ENCODE assay signal across 11 cellular contexts in genomic region chr10:113539789-113540188, GRCh38. TPM values are rescaled to one million over a fixed set of nuclear protein-coding genes. Genes with fewer than 3 reads are reported as not detected.
DNase-seq lines count a peak whose midpoint lies in the region; ATAC-seq, FAIRE-seq and TF ChIP-seq lines count a peak whose summit lies in the region.
"Had no signal": no experiment of that assay in that cellular context is flagged by ENCODE, and none has a peak within 500 bp of the region (broad histone marks: within the 10 kb centered on the region; RNA-seq: fewer than 3 reads in every experiment).

No MANE protein-coding gene starts in this region.

- no peaks in the 10 kb centered on the region for H3K9me1 ChIP-seq in K562 (ENCODE audit: control insufficient read depth, insufficient read depth, low read length)

- no peak overlapping the region for H3K4me3 ChIP-seq in MG63
- no peak overlapping the region for H3K4me3 ChIP-seq in K562
- no peak overlapping the region for H3K4me3 ChIP-seq in liver (ENCODE audit: low read depth in 1 of 3, low read length in 3 of 3)
- H3K4me3 ChIP-seq in kidney (ENCODE audit: low read length in 2 of 2) = no peak overlapping the region
- H3K4me3 ChIP-seq in WERI-Rb-1 (ENCODE audit: low read depth, low read length) = no peak overlapping the region
- H3K4me3 ChIP-seq: SK-N-MC had no signal

- TF ChIP-seq POLR2A in K562 (conservative IDR thresholded peaks at IDR 0.05) = no peak

- H3K4me1 ChIP-seq in K562 (replicated peaks in 1 of 2; ENCODE audit: control insufficient read depth in 2 of 2, insufficient read depth in 2 of 2, low read length in 2 of 2) = no peaks in the 10 kb centered on the region
- peaks cover 18 to 47% (median 38%) of the 10 kb centered on the region in 4 donors for H3K4me1 ChIP-seq in liver (ENCODE audit: control insufficient read depth in 4 of 4, insufficient read depth in 4 of 4, low read length in 3 of 4)
- no peaks in the 10 kb centered on the region for H3K4me1 ChIP-seq in kidney (ENCODE audit: control insufficient read depth in 1 of 2, insufficient read depth in 1 of 2, low read depth in 1 of 2, low read length in 2 of 2)

- H3K27me3 ChIP-seq in MG63 = no peaks in the 10 kb centered on the region
- peaks cover 0 to 6% of the 10 kb centered on the region in 2 experiments; a peak in 2 of 5 replicates for H3K27me3 ChIP-seq in K562 (ENCODE audit: control insufficient read depth in 2 of 2, insufficient read depth in 2 of 2, low read length in 2 of 2)
- H3K27me3 ChIP-seq in liver (ENCODE audit: control insufficient read depth in 4 of 4, insufficient read depth in 4 of 4, low read length in 3 of 4) = no peaks in the 10 kb centered on the region
- H3K27me3 ChIP-seq in WERI-Rb-1 (ENCODE audit: insufficient read depth, low read depth, severe bottlenecking) = no peaks in the 10 kb centered on the region

- H3K36me3 ChIP-seq in MG63 (no peaks in the 10 kb centered on the region), K562 (ENCODE audit: control insufficient read depth, insufficient read depth, low read length) (no peaks in the 10 kb centered on the region), liver (ENCODE audit: control insufficient read depth in 4 of 4, insufficient read depth in 3 of 4, low read depth in 1 of 4, low read length in 3 of 4) (no peaks in the 10 kb centered on the region), kidney (ENCODE audit: control insufficient read depth in 1 of 2, insufficient read depth in 2 of 2, low read length in 2 of 2) (no peaks in the 10 kb centered on the region), WERI-Rb-1 (no peaks in the 10 kb centered on the region)

- H3K4me2 ChIP-seq in K562 (ENCODE audit: insufficient read depth, low read length) = no peak overlapping the region

- no peaks in the 10 kb centered on the region for H3K79me2 ChIP-seq in K562 (ENCODE audit: control insufficient read depth, insufficient read depth, low read length)

- DNase-seq in COLO668 (lab: John Stamatoyannopoulos, UW; ENCODE audit: unreplicated experiment) = peak; percentile 5
- peak; percentile 84 for DNase-seq in MG63
- DNase-seq in K562 (ENCODE audit: extremely low read depth in 1 of 4, low spot score in 3 of 4) = no peak
- no peak for DNase-seq in DMS53 treated with DMSO at 0.1 percent for 48 hours (lab: John Stamatoyannopoulos, UW; ENCODE audit: unreplicated experiment)
- DNase-seq in kidney = no peak
- DNase-seq in WERI-Rb-1 = no peak
- DNase-seq: NCI-H345 had no signal

- ATAC-seq in K562 = no peak
- no peak for ATAC-seq in GM18502 (IDR thresholded peaks at IDR 0.05; ENCODE audit: poor library complexity, unreplicated experiment)

- H3K27ac ChIP-seq in K562 (ENCODE audit: extremely low read depth, low read depth, low read length) (no peak overlapping the region), liver (ENCODE audit: low read depth in 1 of 2, low read length in 2 of 2) (peak overlapping the region; percentile 75 to 89), kidney (ENCODE audit: low read depth in 2 of 2, low read length in 2 of 2) (no peak overlapping the region), WERI-Rb-1 (no peak overlapping the region)
- H3K27ac ChIP-seq: SK-N-MC had no signal

- no peak for FAIRE-seq in K562 (lab: Jason Lieb, UNC)
- FAIRE-seq in kidney (lab: Jason Lieb, UNC) = no peak

- BruUV-seq in K562 (replicated peaks; lab: Mats Ljungman, UMichigan) = no TSS peak

- H3K9me3 ChIP-seq in MG63 (no peaks in the 10 kb centered on the region), K562 (replicated peaks; ENCODE audit: control insufficient read depth, insufficient read depth, low read depth, low read length) (no peaks in the 10 kb centered on the region), liver (ENCODE audit: control insufficient read depth in 4 of 4, low read length in 3 of 4) (no peaks in the 10 kb centered on the region), kidney (ENCODE audit: control insufficient read depth in 1 of 2, low read length in 2 of 2) (no peaks in the 10 kb centered on the region), WERI-Rb-1 (ENCODE audit: severe bottlenecking) (no peaks in the 10 kb centered on the region)

- in situ Hi-C loops in K562 (cut with MboI) = no loop called here

- 0% methylated on average over 3 of the region's 7 CpGs for WGBS in K562 (ENCODE audit: insufficient coverage, low coverage, missing lambda C conversion rate)
- WGBS in liver = 32% methylated on average over 7 of the region's 7 CpGs

- TF ChIP-seq RAD21 in K562 (CRISPR knock-in tag; conservative IDR thresholded peaks at IDR 0.05 in 1 of 2, IDR thresholded peaks at IDR 0.05 in 1 of 2) (no peak), liver (IDR thresholded peaks at IDR 0.05) (no peak)

- CTCF ChIA-PET in K562 (lab: Yijun Ruan, JAX; ENCODE audit: low intra/inter-chr PET ratio) = no interaction called here

- intact Hi-C loops in K562 (cut with micrococcal nuclease) (no loop called here), kidney (cut with DNase I) (no loop called here)

- POLR2A ChIA-PET in K562 (lab: Yijun Ruan, JAX) = no interaction called here

- no peak overlapping the region for H3K9ac ChIP-seq in K562 (ENCODE audit: insufficient read depth in 1 of 2, low read depth in 2 of 2, low read length in 2 of 2)
- H3K9ac ChIP-seq in liver (ENCODE audit: low read depth in 1 of 2, low read length in 2 of 2) = no peak overlapping the region
- no peak overlapping the region for H3K9ac ChIP-seq in kidney (ENCODE audit: low read length in 2 of 2)

- TF ChIP-seq EP300 in K562 (IDR thresholded peaks at IDR 0.05; ENCODE audit: low read length) = no peak

- H2AFZ ChIP-seq in K562 (ENCODE audit: low read depth, low read length) = no peak overlapping the region

- no peaks in the 10 kb centered on the region for H4K20me1 ChIP-seq in K562 (replicated peaks; ENCODE audit: control insufficient read depth, insufficient read depth, low read length)

- TF ChIP-seq CTCF in K562 (IDR thresholded peaks at IDR 0.05 in 2 of 3, conservative IDR thresholded peaks at IDR 0.05 in 1 of 3; ENCODE audit: insufficient read depth in 2 of 3, low read depth in 1 of 3, low read length in 3 of 3) (no peak), liver (IDR thresholded peaks at IDR 0.05; ENCODE audit: low read depth, low read length, missing input control) (no peak), kidney (IDR thresholded peaks at IDR 0.05; ENCODE audit: borderline replicate concordance, extremely low read depth, insufficient read depth) (no peak), WERI-Rb-1 (IDR thresholded peaks at IDR 0.05; ENCODE audit: low read depth, low read length) (no peak)

TF ChIP-seq in K562, 482 proteins besides CTCF, POLR2A, EP300 and RAD21 (continues in another document):
- no peak for TF ChIP-seq IRF2 (CRISPR knock-in tag; IDR thresholded peaks at IDR 0.05)
- no peak for TF ChIP-seq CEBPB (tag; IDR thresholded peaks at IDR 0.05)
- TF ChIP-seq EZH2 (IDR thresholded peaks at IDR 0.05; ENCODE audit: borderline replicate concordance, low read depth, low read length) = no peak
- TF ChIP-seq FOSL1 (tag; conservative IDR thresholded peaks at IDR 0.05) = 0 out of 2 replicates have a peak, but pooled peaks have one; percentile 21

TF ChIP-seq in liver, 16 proteins besides CTCF, POLR2A, EP300 and RAD21 (continues in another document):
- TF ChIP-seq FOXA2 (IDR thresholded peaks at IDR 0.05) = peak; percentile 55
- peak; percentile 85 to 88 for TF ChIP-seq JUND (IDR thresholded peaks at IDR 0.05)
- TF ChIP-seq ZBTB33 (IDR thresholded peaks at IDR 0.05) = no peak
- peak; percentile 43 to 49 for TF ChIP-seq HNF4A (conservative IDR thresholded peaks at IDR 0.05)
- no peak for TF ChIP-seq YY1 (IDR thresholded peaks at IDR 0.05)
- peak; percentile 50 for TF ChIP-seq ATF3 (IDR thresholded peaks at IDR 0.05)

RNA-seq across cellular contexts. Expression of gene HABP2, which starts 13.1 kb away (rescaled TPM):
- total RNA-seq in MG63 (2014; rRNA removed; shearing (Covaris generic); ENCODE audit: low replicate concordance) = not detected in 2 replicates
- not detected in 2 replicates for total RNA-seq in K562 (2011; cell fraction: chromatin; rRNA removed; ENCODE audit: low replicate concordance)
- not detected in 2 replicates for total RNA-seq in K562 (2011; cell fraction: nucleolus; rRNA removed)
- not detected in 2 replicates for total RNA-seq in K562 (2011; cell fraction: nucleoplasm; rRNA removed)
- total RNA-seq in K562 (2014; rRNA removed) = not detected in 2 replicates
- total RNA-seq in K562 (2014; rRNA removed; fragmentation: Illumina TruSeq; extraction: Trizol) = not detected in 2 replicates
- not detected in 2 replicates for total RNA-seq in K562 (2015; rRNA removed; fragmentation: Illumina TruSeq; extraction: Trizol)
- 0.07 and 0.09 TPM in 2 replicates for total RNA-seq in K562 (2021)
- polyA plus RNA-seq in K562 (2011; rRNA removed) = not detected in 2 replicates
- not detected in 2 replicates for polyA plus RNA-seq in K562 (2011; cell fraction: cytosol; rRNA removed)
- polyA plus RNA-seq in K562 (2011; cell fraction: nucleus; rRNA removed) = not detected in 2 replicates
- 0.03 TPM in 1 of 2 replicates, not detected in the other for polyA plus RNA-seq in K562 (2012)
- not detected in 2 replicates for polyA plus RNA-seq in K562 (2014; fragmentation: Illumina TruSeq; extraction: Trizol)
- polyA plus RNA-seq in K562 (2014; fragmentation: Nextera tagmentation; extraction: Ambion mirVana) = not detected
- 0.05 TPM in 1 of 2 replicates, not detected in the other for polyA plus RNA-seq in K562 (2014; rRNA removed)
- polyA minus RNA-seq in K562 (2011; rRNA and poly(A)+ RNA removed) = not detected in 2 replicates
- polyA minus RNA-seq in K562 (2011; cell fraction: cytosol; rRNA and poly(A)+ RNA removed) = not detected in 2 replicates
- polyA minus RNA-seq in K562 (2011; cell fraction: nucleus; rRNA and poly(A)+ RNA removed) = not detected in 2 replicates
- 100 to 1,000 TPM; 147 to 247 TPM for total RNA-seq in liver
- 100 to 1,000 TPM; 109 to 259 TPM for polyA plus RNA-seq in liver
- 25.6 TPM for total RNA-seq in kidney
- 27.4 TPM for polyA plus RNA-seq in kidney (ENCODE audit: insufficient read depth, low read depth, low replicate concordance)
- total RNA-seq: aorta had no signal
- polyA plus RNA-seq: aorta had no signal

Comparison
In these comparisons a context has a peak if more than half of its experiments do, and no peak if none do; other contexts are left out.
1. DNase-seq: peak in COLO668 (single experiment) and MG63 (single experiment); none in K562 (0 of 4), DMS53 treated with DMSO at 0.1 percent for 48 hours (single experiment), kidney (single experiment) and WERI-Rb-1 (single experiment).
2. H3K27ac ChIP-seq: peak in liver (2 of 2); none in K562 (single experiment), kidney (0 of 2) and WERI-Rb-1 (single experiment).
3. RNA of gene HABP2, which starts 13.1 kb away (total RNA-seq): 147 to 247 TPM in liver and 25.6 TPM in kidney (single experiment); 0.07 to 0.09 TPM in K562 and not detected in MG63; every median in the first group is over 10 times any median in the second.